ENCODE assay signal across 2 cellular contexts in genomic region chr1:79974659-79975058, GRCh38.
TF ChIP-seq lines count a peak whose summit lies in the region.

No MANE protein-coding gene starts in this region.

TF ChIP-seq in HCT116, 20 proteins besides CTCF, POLR2A, EP300 and RAD21 (continued from another document):
- TF ChIP-seq REST (IDR thresholded peaks at IDR 0.05; ENCODE audit: low read depth) (no peak), ZBTB33 (IDR thresholded peaks at IDR 0.05; ENCODE audit: extremely low read depth, insufficient replicate concordance, low read length) (no peak), EGR1 (IDR thresholded peaks at IDR 0.05; ENCODE audit: low read depth) (no peak), POLR2AphosphoS5 (IDR thresholded peaks at IDR 0.05; ENCODE audit: low read depth, low read length) (no peak), ZNF274 (IDR thresholded peaks at IDR 0.05; ENCODE audit: low read depth, low read length) (no peak), EZH2phosphoT487 (IDR thresholded peaks at IDR 0.05; ENCODE audit: borderline replicate concordance) (no peak), ELF1 (IDR thresholded peaks at IDR 0.05; ENCODE audit: borderline replicate concordance, low read depth) (no peak), SIN3A (IDR thresholded peaks at IDR 0.05; ENCODE audit: low read depth) (no peak), TCF7L2 (IDR thresholded peaks at IDR 0.05; ENCODE audit: borderline replicate concordance, extremely low read depth, insufficient read depth, insufficient read length) (no peak), CBX3 (IDR thresholded peaks at IDR 0.05; ENCODE audit: low read depth) (no peak), JUND (IDR thresholded peaks at IDR 0.05) (no peak), CEBPB (IDR thresholded peaks at IDR 0.05; ENCODE audit: low read depth) (no peak), FOSL1 (IDR thresholded peaks at IDR 0.05; ENCODE audit: low read depth) (no peak), EZH2 (IDR thresholded peaks at IDR 0.05) (no peak), ATF3 (IDR thresholded peaks at IDR 0.05) (no peak)

TF ChIP-seq in WTC11, 78 proteins besides CTCF, POLR2A, EP300 and RAD21 (continued from another document):
- TF ChIP-seq ZNF425 (CRISPR knock-in tag; conservative IDR thresholded peaks at IDR 0.05) (no peak), IRF2 (CRISPR knock-in tag; IDR thresholded peaks at IDR 0.05; ENCODE audit: borderline replicate concordance, low read depth) (no peak), FOXP4 (CRISPR knock-in tag; IDR thresholded peaks at IDR 0.05) (no peak), MXD4 (CRISPR knock-in tag; IDR thresholded peaks at IDR 0.05; ENCODE audit: borderline replicate concordance) (no peak), ATF2 (CRISPR knock-in tag; IDR thresholded peaks at IDR 0.05; ENCODE audit: borderline replicate concordance, low read depth) (no peak), OVOL2 (CRISPR knock-in tag; IDR thresholded peaks at IDR 0.05; ENCODE audit: borderline replicate concordance) (no peak), IRF1 (CRISPR knock-in tag; IDR thresholded peaks at IDR 0.05) (no peak), FOXP1 (CRISPR knock-in tag; IDR thresholded peaks at IDR 0.05; ENCODE audit: borderline replicate concordance) (no peak)
